15 cellular contexts compared by ENCODE assay signal in the genomic region with DNA sequence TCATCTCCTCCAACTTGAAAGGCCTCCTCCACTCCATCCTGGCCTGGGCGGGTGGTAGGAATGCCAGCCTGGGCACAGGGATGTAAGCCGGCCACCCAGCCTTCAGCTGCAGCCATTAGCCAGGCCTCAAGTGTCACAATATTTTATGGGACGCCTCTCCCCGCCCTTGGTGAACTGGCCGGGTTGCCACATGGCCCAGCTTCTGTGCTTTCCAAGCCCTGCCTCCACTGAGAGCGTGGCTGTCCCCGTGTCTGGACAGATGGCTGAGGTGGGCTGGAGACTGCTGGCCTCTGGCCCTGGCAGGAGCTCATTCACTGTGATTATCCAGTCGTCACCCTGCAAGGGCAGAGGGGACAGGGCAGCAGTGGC.
DNase-seq lines count a peak whose midpoint lies in the region; ATAC-seq and TF ChIP-seq lines count a peak whose summit lies in the region.
"Had no signal": no experiment of that assay in that cellular context is flagged by ENCODE, and none has a peak within 500 bp of the region (broad histone marks: within the 10 kb centered on the region; RNA-seq: fewer than 3 reads in every experiment).

No MANE protein-coding gene starts in this region.

- WGBS in aorta, 2 donors: 81 to 84% methylated on average over 8 of the region's 8 CpGs

- ATAC-seq in Right ventricle myocardium inferior: peak; percentile 86
- peak; percentile 59 for ATAC-seq in aorta (ENCODE audit: low FRiP score)
- ATAC-seq in HG03457 (IDR thresholded peaks at IDR 0.05; ENCODE audit: unreplicated experiment): no peak
- ATAC-seq: A549; activated CD8-positive, alpha-beta T cell treated with anti-CD3 and anti-CD28 coated beads, Interleukin-2, amount 10 ng/mL, durations not matched to agents 7 days and 5 days had no signal

- no peaks in the 10 kb centered on the region for H3K4me1 ChIP-seq in aorta (ENCODE audit: control insufficient read depth in 1 of 2, insufficient read depth in 2 of 2, low read length in 2 of 2)

- H3K4me3 ChIP-seq in aorta (ENCODE audit: low read length in 2 of 2): no peak overlapping the region
- H3K4me3 ChIP-seq: A549 had no signal

- TF ChIP-seq CTCF in nephron (IDR thresholded peaks at IDR 0.05; ENCODE audit: unreplicated experiment in 3 of 3): no peak

- H3K27me3 ChIP-seq in aorta (ENCODE audit: control insufficient read depth in 1 of 2, insufficient read depth in 2 of 2, low read length in 1 of 2): no peaks in the 10 kb centered on the region

- no peaks in the 10 kb centered on the region for H3K9me3 ChIP-seq in aorta (ENCODE audit: control insufficient read depth, low read length)
- H3K9me3 ChIP-seq: A549 had no signal

- no peak overlapping the region for H3K27ac ChIP-seq in aorta (ENCODE audit: low read depth in 1 of 2, low read length in 2 of 2)
- H3K27ac ChIP-seq: A549, epithelial cell of prostate had no signal

- no peaks in the 10 kb centered on the region for H3K36me3 Mint-ChIP-seq in nephron (ENCODE audit: low read depth)
- H3K36me3 Mint-ChIP-seq: mesothelial cell of epicardium had no signal

- peak; percentile 51 for DNase-seq in NCI-H446 treated with DMSO at 0.1 percent for 48 hours (lab: John Stamatoyannopoulos, UW)
- no peak for DNase-seq in NCI-H446 (lab: John Stamatoyannopoulos, UW)
- no peak for DNase-seq in Right ventricle myocardium inferior (ENCODE audit: missing footprints)
- peak in 1 of 2 donors; percentile 71 for DNase-seq in aorta
- DNase-seq in AML-193 (lab: John Stamatoyannopoulos, UW): no peak
- no peak for DNase-seq in stimulated activated CD4-positive, alpha-beta T cell treated with anti-CD3 and anti-CD28 coated beads, Interleukin-12 subunit alpha, Interleukin-12 subunit beta, amount 100 ng/mL, for 4 hours
- DNase-seq: activated CD8-positive, alpha-beta T cell treated with anti-CD3 and anti-CD28 coated beads, Interleukin-2, amount 10 ng/mL, durations not matched to agents 7 days and 5 days; activated naive CD4-positive, alpha-beta T cell treated with anti-CD3 and anti-CD28 coated beads, Interleukin-2, amount 10 ng/mL, durations not matched to agents 7 days and 5 days; RPMI8226; T-helper 9 cell had no signal

- H3K4me1 Mint-ChIP-seq in nephron: peaks cover 80% of the 10 kb centered on the region

- peak overlapping the region in 2 of 3 experiments; percentile 20 to 23 for H3K27ac Mint-ChIP-seq in nephron
- H3K27ac Mint-ChIP-seq: activated CD8-positive, alpha-beta T cell treated with anti-CD3 and anti-CD28 coated beads, Interleukin-2, amount 10 ng/mL, durations not matched to agents 7 days and 5 days; activated naive CD4-positive, alpha-beta T cell treated with anti-CD3 and anti-CD28 coated beads, Interleukin-2, amount 10 ng/mL, durations not matched to agents 7 days and 5 days; mesothelial cell of epicardium had no signal

- no peak overlapping the region for H3K4me3 Mint-ChIP-seq in nephron
- H3K4me3 Mint-ChIP-seq: activated CD8-positive, alpha-beta T cell treated with anti-CD3 and anti-CD28 coated beads, Interleukin-2, amount 10 ng/mL, durations not matched to agents 7 days and 5 days; activated naive CD4-positive, alpha-beta T cell treated with anti-CD3 and anti-CD28 coated beads, Interleukin-2, amount 10 ng/mL, durations not matched to agents 7 days and 5 days; mesothelial cell of epicardium had no signal

- H3K9me3 Mint-ChIP-seq in nephron: peaks cover 3% of the 10 kb centered on the region

- H3K36me3 ChIP-seq in aorta (ENCODE audit: control insufficient read depth in 1 of 2, insufficient read depth in 2 of 2, low read length in 1 of 2): no peaks in the 10 kb centered on the region

- peaks cover 8% of the 10 kb centered on the region for H3K27me3 Mint-ChIP-seq in nephron (ENCODE audit: low read depth)

- intact Hi-C loops in Right ventricle myocardium inferior (cut with DNase I): no loop called here
- intact Hi-C loops in aorta (cut with DNase I): no loop called here
